ENCODE assay signal across 8 cellular contexts in genomic region chr11:64164392-64165312, GRCh38. TPM values are rescaled to one million over a fixed set of nuclear protein-coding genes. Genes with fewer than 3 reads are reported as not detected.
DNase-seq lines count a peak whose midpoint lies in the region; ATAC-seq, FAIRE-seq and TF ChIP-seq lines count a peak whose summit lies in the region.

No MANE protein-coding gene starts in this region.

- TF ChIP-seq POLR2A in GM12878 (IDR thresholded peaks at IDR 0.05; ENCODE audit: low read depth, low read length), result no peak

- DNase-seq in CD4-positive, CD25-positive, alpha-beta regulatory T cell, result no peak
- DNase-seq in Jurkat, Clone E6-1 (ENCODE audit: low read depth, low spot score), result no peak
- no peak for DNase-seq in GM12878 (ENCODE audit: low read depth, low spot score)
- DNase-seq in memory B cell (ENCODE audit: low spot score in 2 of 2), result no peak
- no peak for DNase-seq in GF-D8 (lab: John Stamatoyannopoulos, UW)
- no peak for DNase-seq in cortex of kidney (lab: John Stamatoyannopoulos, UW)
- DNase-seq in stimulated activated CD4-positive, alpha-beta T cell treated with anti-CD3 and anti-CD28 coated beads, Interleukin-4, amount 100 ng/mL, for 24 hours, result no peak
- DNase-seq in SHP77 (lab: John Stamatoyannopoulos, UW), result no peak

- peak overlapping the region; percentile 27 to 89 (median 82) for H3K4me3 Mint-ChIP-seq in CD4-positive, CD25-positive, alpha-beta regulatory T cell
- peak overlapping the region; percentile 88 for H3K4me3 Mint-ChIP-seq in memory B cell

- SMC1A ChIA-PET in GM12878 (lab: Charles Lee; ENCODE audit: uncharacterized antibody, unreplicated experiment), result no interaction called here

- no peaks in the 10 kb centered on the region for H3K36me3 Mint-ChIP-seq in CD4-positive, CD25-positive, alpha-beta regulatory T cell
- no peaks in the 10 kb centered on the region for H3K36me3 Mint-ChIP-seq in memory B cell

- H2AFZ ChIP-seq in GM12878 (ENCODE audit: control insufficient read depth, low read depth, low read length), result no peak overlapping the region

- peak overlapping the region in 1 of 3 donors; percentile 92 for H3K27ac Mint-ChIP-seq in CD4-positive, CD25-positive, alpha-beta regulatory T cell
- H3K27ac Mint-ChIP-seq in memory B cell, result no peak overlapping the region

- H3K4me1 ChIP-seq in CD4-positive, CD25-positive, alpha-beta regulatory T cell (ENCODE audit: control insufficient read depth, insufficient read depth, low read length, poor library complexity, severe bottlenecking), result peaks cover 19% of the 10 kb centered on the region
- H3K4me1 ChIP-seq in GM12878 (ENCODE audit: control insufficient read depth, insufficient read depth, low read length), result peaks cover 4% of the 10 kb centered on the region; the same call in 1 of the 2 replicates

- no peaks in the 10 kb centered on the region for H3K79me2 ChIP-seq in GM12878 (ENCODE audit: control insufficient read depth, insufficient read depth, low read length)

- H3K36me3 ChIP-seq in CD4-positive, CD25-positive, alpha-beta regulatory T cell (ENCODE audit: control insufficient read depth, insufficient read depth, low read length), result no peaks in the 10 kb centered on the region
- no peaks in the 10 kb centered on the region for H3K36me3 ChIP-seq in GM12878 (ENCODE audit: control insufficient read depth in 2 of 2, insufficient read depth in 2 of 2, low read length in 1 of 2)

- POLR2A ChIA-PET in GM12878 (lab: Charles Lee), result no interaction called here

- no peaks in the 10 kb centered on the region for H3K9me3 Mint-ChIP-seq in CD4-positive, CD25-positive, alpha-beta regulatory T cell
- H3K9me3 Mint-ChIP-seq in memory B cell, result no peaks in the 10 kb centered on the region

- peak overlapping the region; percentile 98; the same call in 1 of the 2 replicates for H3K4me2 ChIP-seq in GM12878 (ENCODE audit: control insufficient read depth, insufficient read depth)

- no peaks in the 10 kb centered on the region for H3K27me3 ChIP-seq in CD4-positive, CD25-positive, alpha-beta regulatory T cell (ENCODE audit: control insufficient read depth, insufficient read depth, low read length)
- H3K27me3 ChIP-seq in GM12878 (replicated peaks in 1 of 2; ENCODE audit: control insufficient read depth in 2 of 2, insufficient read depth in 2 of 2, low read length in 1 of 2), result no peaks in the 10 kb centered on the region

- TF ChIP-seq RAD21 in GM12878 (IDR thresholded peaks at IDR 0.05; ENCODE audit: insufficient read depth, low read depth, low read length), result no peak

- no peaks in the 10 kb centered on the region for H3K9me3 ChIP-seq in CD4-positive, CD25-positive, alpha-beta regulatory T cell (ENCODE audit: control insufficient read depth in 2 of 2, low read length in 2 of 2)
- H3K9me3 ChIP-seq in GM12878 (replicated peaks; ENCODE audit: control insufficient read depth, insufficient read depth, low read length), result no peaks in the 10 kb centered on the region; the same call in 2 of the 3 replicates

- H3K27me3 Mint-ChIP-seq in CD4-positive, CD25-positive, alpha-beta regulatory T cell, result no peaks in the 10 kb centered on the region
- no peaks in the 10 kb centered on the region for H3K27me3 Mint-ChIP-seq in memory B cell

- no peaks in the 10 kb centered on the region for H4K20me1 ChIP-seq in GM12878 (ENCODE audit: control insufficient read depth, insufficient read depth)

- TF ChIP-seq EP300 in GM12878 (IDR thresholded peaks at IDR 0.05; ENCODE audit: borderline replicate concordance in 1 of 2, control insufficient read depth in 1 of 2, low read depth in 2 of 2, low read length in 2 of 2), result no peak

- CTCF ChIA-PET in GM12878 (lab: Yijun Ruan, JAX), result interaction anchor here (0.6 to 2.2 kb wide), 2 partner anchors 12 to 62 kb away, joined by 3 to 6 read pairs; no protein-coding TSS in a partner anchor

- no TSS peak for BruUV-seq in GM12878 (replicated peaks; lab: Mats Ljungman, UMichigan)

- H3K27ac ChIP-seq in CD4-positive, CD25-positive, alpha-beta regulatory T cell (ENCODE audit: insufficient read depth, low read length, poor library complexity, severe bottlenecking), result no peak overlapping the region
- H3K27ac ChIP-seq in GM12878 (ENCODE audit: control insufficient read depth, insufficient read depth), result no peak overlapping the region

- no peak for TF ChIP-seq CTCF in GM12878 (IDR thresholded peaks at IDR 0.05 in 2 of 3, conservative IDR thresholded peaks at IDR 0.05 in 1 of 3; ENCODE audit: control insufficient read depth in 2 of 3, extremely low read depth in 1 of 3, insufficient read depth in 1 of 3, low read depth in 3 of 3, low read length in 3 of 3)

- H3K4me1 Mint-ChIP-seq in CD4-positive, CD25-positive, alpha-beta regulatory T cell, result peaks cover 0 to 20% (median 7%) of the 10 kb centered on the region in 4 donors
- H3K4me1 Mint-ChIP-seq in memory B cell, result peaks cover 8% of the 10 kb centered on the region

- no peak overlapping the region for H3K9ac ChIP-seq in GM12878 (ENCODE audit: control insufficient read depth, insufficient read depth, low read length)

- no peak for FAIRE-seq in GM12878 (lab: Jason Lieb, UNC)

- H3K4me3 ChIP-seq in CD4-positive, CD25-positive, alpha-beta regulatory T cell (ENCODE audit: low read depth, low read length), result no peak overlapping the region
- H3K4me3 ChIP-seq in Jurkat, Clone E6-1 (ENCODE audit: low read length), result peak overlapping the region; percentile 80
- peak overlapping the region; percentile 70; the same call in 1 of the 2 replicates for H3K4me3 ChIP-seq in GM12878

- ATAC-seq in CD4-positive, CD25-positive, alpha-beta regulatory T cell (ENCODE audit: low read depth in 2 of 2), result no peak
- ATAC-seq in GM12878 (no peak), memory B cell (ENCODE audit: low read depth) (no peak)

- in situ Hi-C loops in GM12878 (cut with MboI), result no loop called here

- RAD21 ChIA-PET in GM12878 (lab: Charles Lee; ENCODE audit: unreplicated experiment), result interaction anchor here (0.5 kb wide), 2 partner anchors 17 to 76 kb away, joined by 3 read pairs; partner anchors contain the start of gene FKBP2

- intact Hi-C loops in GM12878 (cut with micrococcal nuclease; ENCODE audit: unreplicated experiment), result no loop called here

- 90% methylated on average over 19 of the region's 20 CpGs for WGBS in GM12878 (ENCODE audit: insufficient coverage, insufficient replicate concordance, low lambda C conversion rate, missing lambda C conversion rate)

RNA-seq across cellular contexts. Expression of gene MACROD1, which starts 1.3 kb away (rescaled TPM):
- total RNA-seq in CD4-positive, CD25-positive, alpha-beta regulatory T cell, result 5.6 TPM
- polyA plus RNA-seq in CD4-positive, CD25-positive, alpha-beta regulatory T cell, result 10 to 100 TPM in 1 of 4 donors, 1 to 10 TPM in 3; 5.3 to 12.7 (median 7.0) TPM
- polyA plus RNA-seq in Jurkat, Clone E6-1 (2012; ENCODE audit: insufficient read depth, insufficient read length), result 90.0 TPM
- 5.7 and 6.1 TPM in 2 replicates for total RNA-seq in GM12878 (2013; cell fraction: nucleolus; rRNA removed)
- total RNA-seq in GM12878 (2014; rRNA removed) (13.6 and 15.6 TPM in 2 replicates), GM12878 (2014; rRNA removed; fragmentation: Illumina TruSeq; extraction: Trizol) (9.0 and 11.3 TPM in 2 replicates), GM12878 (2021) (12.3 and 15.7 TPM in 2 replicates)
- polyA plus RNA-seq in GM12878 (2011; ENCODE audit: low read depth), result 1.4 TPM
- polyA plus RNA-seq in GM12878 (2011; rRNA removed) (1.4 and 1.5 TPM in 2 replicates), GM12878 (2014; fragmentation: Illumina TruSeq; extraction: Trizol) (2.7 and 5.7 TPM in 2 replicates), GM12878 (2014; fragmentation: Nextera tagmentation; extraction: Ambion mirVana) (1 to 10 TPM in 1 of 2 experiments, not detected in 1; 1.2 TPM), GM12878 (2014; rRNA removed) (14.1 and 22.7 TPM in 2 replicates), GM12878 (2016; fragmentation: Nextera tagmentation; extraction: Ambion mirVana) (10 to 100 TPM in 1 of 2 experiments, 1 to 10 TPM in 1; 8.6 to 11.3 TPM)
- polyA plus RNA-seq in GM12878 (2011; cell fraction: cytosol; rRNA removed), result 2.1 and 2.5 TPM in 2 replicates
- polyA plus RNA-seq in GM12878 (2011; cell fraction: nucleus; rRNA removed), result 6.0 and 8.8 TPM in 2 replicates
- 4.9 and 6.1 TPM in 2 replicates for polyA plus RNA-seq in GM12878 (2012)
- polyA minus RNA-seq in GM12878 (2011; rRNA and poly(A)+ RNA removed), result 0.37 and 2.6 TPM in 2 replicates
- 3.5 and 6.4 TPM in 2 replicates for polyA minus RNA-seq in GM12878 (2011; cell fraction: cytosol; rRNA and poly(A)+ RNA removed)
- polyA minus RNA-seq in GM12878 (2011; cell fraction: nucleus; rRNA and poly(A)+ RNA removed), result 2.2 and 2.4 TPM in 2 replicates

RNA-seq across cellular contexts. Expression of gene STIP1, which starts 21.3 kb away (rescaled TPM):
- 57.8 TPM for total RNA-seq in CD4-positive, CD25-positive, alpha-beta regulatory T cell
- 10 to 100 TPM; 62.8 to 72.3 (median 64.8) TPM for polyA plus RNA-seq in CD4-positive, CD25-positive, alpha-beta regulatory T cell
- 396 TPM for polyA plus RNA-seq in Jurkat, Clone E6-1 (2012; ENCODE audit: insufficient read depth, insufficient read length)
- 99.1 and 123 TPM in 2 replicates for total RNA-seq in GM12878 (2013; cell fraction: nucleolus; rRNA removed)
- 173 and 183 TPM in 2 replicates for total RNA-seq in GM12878 (2014; rRNA removed)
- 167 and 186 TPM in 2 replicates for total RNA-seq in GM12878 (2014; rRNA removed; fragmentation: Illumina TruSeq; extraction: Trizol)
- total RNA-seq in GM12878 (2021), result 185 and 196 TPM in 2 replicates
- polyA plus RNA-seq in GM12878 (2011; ENCODE audit: low read depth), result 78.6 TPM
- 152 and 216 TPM in 2 replicates for polyA plus RNA-seq in GM12878 (2011; rRNA removed)
- polyA plus RNA-seq in GM12878 (2011; cell fraction: cytosol; rRNA removed), result 152 and 158 TPM in 2 replicates
- 128 and 194 TPM in 2 replicates for polyA plus RNA-seq in GM12878 (2011; cell fraction: nucleus; rRNA removed)
- polyA plus RNA-seq in GM12878 (2012), result 83.8 and 88.3 TPM in 2 replicates
- polyA plus RNA-seq in GM12878 (2014; fragmentation: Illumina TruSeq; extraction: Trizol), result 205 and 213 TPM in 2 replicates
- 10 to 100 TPM; 25.2 to 31.5 TPM for polyA plus RNA-seq in GM12878 (2014; fragmentation: Nextera tagmentation; extraction: Ambion mirVana)
- 176 and 193 TPM in 2 replicates for polyA plus RNA-seq in GM12878 (2014; rRNA removed)
- polyA plus RNA-seq in GM12878 (2016; fragmentation: Nextera tagmentation; extraction: Ambion mirVana), result 100 to 1,000 TPM; 274 to 291 TPM
- polyA minus RNA-seq in GM12878 (2011; rRNA and poly(A)+ RNA removed), result 164 and 250 TPM in 2 replicates
- polyA minus RNA-seq in GM12878 (2011; cell fraction: cytosol; rRNA and poly(A)+ RNA removed), result 80.9 and 104 TPM in 2 replicates
- polyA minus RNA-seq in GM12878 (2011; cell fraction: nucleus; rRNA and poly(A)+ RNA removed), result 66.7 and 118 TPM in 2 replicates

RNA-seq across cellular contexts. Expression of gene FERMT3, which starts 41.9 kb away (rescaled TPM):
- total RNA-seq in CD4-positive, CD25-positive, alpha-beta regulatory T cell, result 156 TPM
- 100 to 1,000 TPM; 151 to 183 (median 175) TPM for polyA plus RNA-seq in CD4-positive, CD25-positive, alpha-beta regulatory T cell
- polyA plus RNA-seq in Jurkat, Clone E6-1 (2012; ENCODE audit: insufficient read depth, insufficient read length), result 125 TPM
- total RNA-seq in GM12878 (2013; cell fraction: nucleolus; rRNA removed), result 61.4 and 74.8 TPM in 2 replicates
- total RNA-seq in GM12878 (2014; rRNA removed), result 122 and 145 TPM in 2 replicates
- 44.4 and 47.3 TPM in 2 replicates for total RNA-seq in GM12878 (2014; rRNA removed; fragmentation: Illumina TruSeq; extraction: Trizol)
- total RNA-seq in GM12878 (2021), result 192 and 211 TPM in 2 replicates
- 57.0 TPM for polyA plus RNA-seq in GM12878 (2011; ENCODE audit: low read depth)
- polyA plus RNA-seq in GM12878 (2011; rRNA removed), result 24.2 and 86.8 TPM in 2 replicates
- 97.0 and 110 TPM in 2 replicates for polyA plus RNA-seq in GM12878 (2011; cell fraction: cytosol; rRNA removed)
- polyA plus RNA-seq in GM12878 (2011; cell fraction: nucleus; rRNA removed), result 329 and 373 TPM in 2 replicates
- 92.1 and 115 TPM in 2 replicates for polyA plus RNA-seq in GM12878 (2012)
- 6.8 and 49.0 TPM in 2 replicates for polyA plus RNA-seq in GM12878 (2014; fragmentation: Illumina TruSeq; extraction: Trizol)
- 1 to 10 TPM; 2.0 to 9.2 TPM for polyA plus RNA-seq in GM12878 (2014; fragmentation: Nextera tagmentation; extraction: Ambion mirVana)
- 141 and 191 TPM in 2 replicates for polyA plus RNA-seq in GM12878 (2014; rRNA removed)
- polyA plus RNA-seq in GM12878 (2016; fragmentation: Nextera tagmentation; extraction: Ambion mirVana), result 100 to 1,000 TPM; 198 to 207 TPM
- polyA minus RNA-seq in GM12878 (2011; rRNA and poly(A)+ RNA removed), result 40.8 and 53.4 TPM in 2 replicates
- 38.1 and 44.0 TPM in 2 replicates for polyA minus RNA-seq in GM12878 (2011; cell fraction: cytosol; rRNA and poly(A)+ RNA removed)
- 37.7 and 55.4 TPM in 2 replicates for polyA minus RNA-seq in GM12878 (2011; cell fraction: nucleus; rRNA and poly(A)+ RNA removed)
